8 cellular contexts compared by ENCODE assay signal in the genomic region with DNA sequence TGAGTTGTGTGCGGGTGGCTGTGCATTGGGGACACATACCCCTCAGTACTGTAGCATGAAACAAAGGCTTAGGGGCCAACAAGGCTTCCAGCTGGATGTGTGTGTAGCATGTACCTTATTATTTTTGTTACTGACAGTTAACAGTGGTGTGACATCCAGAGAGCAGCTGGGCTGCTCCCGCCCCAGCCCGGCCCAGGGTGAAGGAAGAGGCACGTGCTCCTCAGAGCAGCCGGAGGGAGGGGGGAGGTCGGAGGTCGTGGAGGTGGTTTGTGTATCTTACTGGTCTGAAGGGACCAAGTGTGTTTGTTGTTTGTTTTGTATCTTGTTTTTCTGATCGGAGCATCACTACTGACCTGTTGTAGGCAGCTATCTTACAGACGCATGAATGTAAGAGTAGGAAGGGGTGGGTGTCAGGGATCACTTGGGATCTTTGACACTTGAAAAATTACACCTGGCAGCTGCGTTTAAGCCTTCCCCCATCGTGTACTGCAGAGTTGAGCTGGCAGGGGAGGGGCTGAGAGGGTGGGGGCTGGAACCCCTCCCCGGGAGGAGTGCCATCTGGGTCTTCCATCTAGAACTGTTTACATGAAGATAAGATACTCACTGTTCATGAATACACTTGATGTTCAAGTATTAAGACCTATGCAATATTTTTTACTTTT. TPM values are rescaled to one million over a fixed set of nuclear protein-coding genes. Genes with fewer than 3 reads are reported as not detected.
DNase-seq lines count a peak whose midpoint lies in the region; TF ChIP-seq lines count a peak whose summit lies in the region.

No MANE protein-coding gene starts in this region.

- peaks cover 39% of the 10 kb centered on the region for H3K4me1 ChIP-seq in mononuclear cell (ENCODE audit: insufficient read depth, low read length)

- DNase-seq in NCI-H69 (lab: John Stamatoyannopoulos, UW) (peak; percentile 77), caudate nucleus (lab: John Stamatoyannopoulos, UW) (peak in 12 of 61 donors; percentile 9 to 71 (median 35)), NOMO-1 treated with DMSO at 0.1 percent for 48 hours (lab: John Stamatoyannopoulos, UW; ENCODE audit: unreplicated experiment) (no peak), occipital lobe (lab: John Stamatoyannopoulos, UW) (no peak), GDM1 (lab: John Stamatoyannopoulos, UW) (no peak), EL (no peak)

- no peaks in the 10 kb centered on the region for H3K9me3 ChIP-seq in mononuclear cell (ENCODE audit: low read depth, low read length)

- no peak for TF ChIP-seq CTCF in GM12875 (IDR thresholded peaks at IDR 0.05; ENCODE audit: borderline replicate concordance, insufficient read depth, low read depth, low read length)

- peak overlapping the region; percentile 94 for H3K4me3 ChIP-seq in GM12875 (ENCODE audit: low read depth, low read length)
- H3K4me3 ChIP-seq in mononuclear cell (ENCODE audit: low read length) = peak overlapping the region; percentile 83

- no peaks in the 10 kb centered on the region for H3K27me3 ChIP-seq in mononuclear cell (ENCODE audit: insufficient read depth, low read length)

- H3K27ac ChIP-seq in caudate nucleus (ENCODE audit: low read depth, low read length) = peak overlapping the region; percentile 99

RNA-seq across cellular contexts. Expression of gene DDIT4, which starts 1.8 kb away (rescaled TPM):
- total RNA-seq in mononuclear cell (533 TPM), occipital lobe (30.6 TPM)

RNA-seq across cellular contexts. Expression of gene ASCC1, which starts 59.4 kb away (rescaled TPM):
- total RNA-seq in mononuclear cell = 14.2 TPM
- total RNA-seq in occipital lobe = 31.2 TPM

RNA-seq across cellular contexts. Expression of gene ANAPC16, which starts 59.7 kb away (rescaled TPM):
- total RNA-seq in mononuclear cell (92.6 TPM), occipital lobe (34.2 TPM)

Comparison
In these comparisons a context has a peak if more than half of its experiments do, and no peak if none do; other contexts are left out.
1. RNA of gene DDIT4, which starts 1.8 kb away (total RNA-seq): 533 TPM in mononuclear cell (single experiment); 30.6 TPM in occipital lobe (single experiment); every median in the first group is over 10 times any median in the second.